In the genomic region with DNA sequence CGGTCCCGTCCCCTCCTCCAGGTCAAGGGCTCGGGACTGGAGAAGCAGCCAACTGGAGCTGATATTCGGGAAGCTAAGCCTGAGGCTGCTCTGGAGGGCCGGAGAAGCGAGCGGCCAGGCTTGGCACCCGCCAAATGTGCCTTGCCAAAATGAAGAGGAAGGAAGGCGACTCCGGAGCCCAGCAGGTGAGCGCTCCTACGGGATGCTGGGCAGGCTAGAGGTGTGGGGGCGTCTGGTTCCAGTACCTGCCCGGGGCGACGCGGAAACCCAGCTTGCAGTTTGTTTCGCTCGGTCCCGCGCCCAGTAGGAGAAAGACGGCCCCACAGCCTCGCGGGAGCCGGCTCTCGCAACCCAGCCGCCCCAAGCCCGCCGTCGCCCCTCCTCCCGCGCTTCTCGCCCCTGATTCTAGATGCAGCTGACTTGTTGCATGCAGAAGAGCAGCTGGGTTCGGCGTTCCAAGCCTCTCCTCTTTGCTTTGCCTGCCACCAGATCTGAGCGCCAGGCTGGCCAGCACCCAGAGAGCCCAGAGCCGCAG, we compare ENCODE assay signal across 11 cellular contexts. TPM values are rescaled to one million over a fixed set of nuclear protein-coding genes. Genes with fewer than 3 reads are reported as not detected.
DNase-seq lines count a peak whose midpoint lies in the region; ATAC-seq, FAIRE-seq and TF ChIP-seq lines count a peak whose summit lies in the region.
"Had no signal": no experiment of that assay in that cellular context is flagged by ENCODE, and none has a peak within 500 bp of the region (broad histone marks: within the 10 kb centered on the region; RNA-seq: fewer than 3 reads in every experiment).

No MANE protein-coding gene starts in this region.

- H3K9me3 ChIP-seq in small intestine (ENCODE audit: control insufficient read depth, low read depth), result no peaks in the 10 kb centered on the region
- H3K9me3 ChIP-seq: mucosa of descending colon, upper lobe of left lung had no signal

- peak overlapping the region; percentile 48 for H3K4me3 Mint-ChIP-seq in activated T-cell treated with anti-CD3 and anti-CD28 coated beads, Interleukin-2, amount 50 U/mL, for 24 hours

- no peaks in the 10 kb centered on the region for H3K36me3 Mint-ChIP-seq in activated T-cell treated with anti-CD3 and anti-CD28 coated beads, Interleukin-2, amount 50 U/mL, for 24 hours (ENCODE audit: low read depth)

- H3K27me3 Mint-ChIP-seq in activated T-cell treated with anti-CD3 and anti-CD28 coated beads, Interleukin-2, amount 50 U/mL, for 24 hours, result peaks cover 76% of the 10 kb centered on the region

- no peak for FAIRE-seq in small intestine (lab: Jason Lieb, UNC)

- H3K4me1 ChIP-seq in foreskin keratinocyte (no peaks in the 10 kb centered on the region), small intestine (ENCODE audit: control insufficient read depth in 2 of 2, insufficient read depth in 1 of 2, low read depth in 1 of 2, low read length in 1 of 2) (no peaks in the 10 kb centered on the region)

- ATAC-seq in foreskin keratinocyte (peak; percentile 6), GM18519 (IDR thresholded peaks at IDR 0.05; ENCODE audit: low FRiP score, unreplicated experiment) (no peak)

- WGBS in small intestine, 3 donors, result 2 to 6% (median 5%) methylated on average over 34 to 37 of the region's 37 CpGs

- DNase-seq in activated T-cell treated with anti-CD3 and anti-CD28 coated beads, Interleukin-2, amount 50 U/mL, for 24 hours, result no peak
- DNase-seq in activated T-cell treated with anti-CD3 and anti-CD28 coated beads for 4 hours (no peak), NCI-H2171 (lab: John Stamatoyannopoulos, UW) (peak; percentile 7), foreskin keratinocyte (no peak), retina (peak; percentile 73), small intestine (no peak)
- no peak for DNase-seq in activated naive CD4-positive, alpha-beta T cell (lab: John Stamatoyannopoulos, UW)

- no peak overlapping the region for H3K27ac Mint-ChIP-seq in activated T-cell treated with anti-CD3 and anti-CD28 coated beads, Interleukin-2, amount 50 U/mL, for 24 hours

- H3K36me3 ChIP-seq in small intestine (ENCODE audit: control insufficient read depth in 2 of 2, insufficient read depth in 2 of 2, low read length in 2 of 2), result no peaks in the 10 kb centered on the region
- H3K36me3 ChIP-seq: upper lobe of left lung had no signal

- H3K27ac ChIP-seq in foreskin keratinocyte (no peak overlapping the region), small intestine (ENCODE audit: low read depth in 1 of 2, low read length in 1 of 2) (no peak overlapping the region)
- H3K27ac ChIP-seq: SK-N-MC, upper lobe of left lung had no signal

- H3K4me1 Mint-ChIP-seq in activated T-cell treated with anti-CD3 and anti-CD28 coated beads, Interleukin-2, amount 50 U/mL, for 24 hours (ENCODE audit: low read depth), result peaks cover 28% of the 10 kb centered on the region

- TF ChIP-seq CTCF in foreskin keratinocyte (conservative IDR thresholded peaks at IDR 0.05), result no peak

- H3K4me3 ChIP-seq in small intestine (ENCODE audit: low read depth in 1 of 2, low read length in 2 of 2), result no peak overlapping the region
- H3K4me3 ChIP-seq: mucosa of descending colon, SK-N-MC, upper lobe of left lung had no signal

- no peaks in the 10 kb centered on the region for H3K9me3 Mint-ChIP-seq in activated T-cell treated with anti-CD3 and anti-CD28 coated beads, Interleukin-2, amount 50 U/mL, for 24 hours

- peaks cover 83% of the 10 kb centered on the region for H3K27me3 ChIP-seq in foreskin keratinocyte
- peaks cover 0 to 32% of the 10 kb centered on the region in 2 donors for H3K27me3 ChIP-seq in small intestine (ENCODE audit: control insufficient read depth in 2 of 2, insufficient read depth in 2 of 2, low read length in 2 of 2)

RNA-seq across cellular contexts. Expression of a gene that starts 16.1 kb away (rescaled TPM):
- 47.6 and 50.0 TPM in 2 replicates for total RNA-seq in foreskin keratinocyte
- polyA plus RNA-seq in foreskin keratinocyte, result 25.8 and 26.6 TPM in 2 replicates
- polyA plus RNA-seq in small intestine, result 10 to 100 TPM in 2 of 3 donors, 1 to 10 TPM in 1; 5.4 to 16.8 (median 14.4) TPM

RNA-seq across cellular contexts. Expression of a gene that starts 33.8 kb away (rescaled TPM):
- 8.3 and 15.2 TPM in 2 replicates for total RNA-seq in foreskin keratinocyte
- polyA plus RNA-seq in foreskin keratinocyte (14.6 and 24.8 TPM in 2 replicates), small intestine (100 to 1,000 TPM in 2 of 3 donors, 10 to 100 TPM in 1; 64.5 to 434 (median 132) TPM)

RNA-seq across cellular contexts. Expression of a gene that starts 58.6 kb away (rescaled TPM):
- 1.5 and 1.6 TPM in 2 replicates for total RNA-seq in foreskin keratinocyte
- 1.1 and 1.3 TPM in 2 replicates for polyA plus RNA-seq in foreskin keratinocyte
- polyA plus RNA-seq in small intestine, result 1 to 10 TPM; 1.1 to 3.8 (median 3.2) TPM

Comparison
In these comparisons a context has a peak if more than half of its experiments do, and no peak if none do; other contexts are left out.
1. DNase-seq: peak in NCI-H2171 (single experiment) and retina (single experiment); none in activated T-cell treated with anti-CD3 and anti-CD28 coated beads, Interleukin-2, amount 50 U/mL, for 24 hours (single experiment), activated T-cell treated with anti-CD3 and anti-CD28 coated beads for 4 hours (single experiment), foreskin keratinocyte (0 of 2), small intestine (single experiment) and activated naive CD4-positive, alpha-beta T cell (0 of 4).